19 cellular contexts compared by ENCODE assay signal in the genomic region with DNA sequence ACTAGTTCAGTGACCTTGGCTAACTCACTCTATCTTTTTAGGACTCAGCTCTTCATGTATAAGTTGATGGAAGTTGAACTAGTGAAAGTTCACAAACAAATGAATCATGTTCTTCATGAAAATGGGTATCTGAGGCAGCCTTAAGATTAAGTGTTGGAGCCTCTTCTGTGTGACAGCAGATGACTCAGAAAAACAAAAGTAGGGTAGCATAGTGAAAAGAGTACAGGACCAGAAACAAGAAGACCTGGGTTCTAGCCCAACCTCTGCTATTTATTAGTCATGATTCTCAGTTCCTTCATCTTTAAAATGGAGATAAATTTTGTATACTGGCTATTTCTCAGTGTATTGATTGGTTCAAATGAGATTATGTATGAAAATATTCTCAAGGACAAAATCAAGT.
DNase-seq lines count a peak whose midpoint lies in the region; ATAC-seq and TF ChIP-seq lines count a peak whose summit lies in the region.
"Had no signal": no experiment of that assay in that cellular context is flagged by ENCODE, and none has a peak within 500 bp of the region (broad histone marks: within the 10 kb centered on the region; RNA-seq: fewer than 3 reads in every experiment).

No MANE protein-coding gene starts in this region.

- H3K36me3 Mint-ChIP-seq in activated T-cell treated with anti-CD3 and anti-CD28 coated beads, Interleukin-2, amount 50 U/mL, for 72 hours (ENCODE audit: insufficient read depth in 2 of 2), result peaks cover 5 to 8% of the 10 kb centered on the region in 2 donors
- H3K36me3 Mint-ChIP-seq in activated T-helper 17 cell treated with anti-CD3 and anti-CD28 coated beads, Interleukin-2, amount 50 U/mL, for 72 hours (ENCODE audit: low read depth), result no peaks in the 10 kb centered on the region
- peaks cover 8 to 22% of the 10 kb centered on the region in 2 donors for H3K36me3 Mint-ChIP-seq in stimulated activated naive B cell treated with anti-CD40 and anti-IgM and Interleukin-4, amounts not matched to agents 10 μg/mL and 1 μg/mL and 100 μg/mL, for 72 hours
- H3K36me3 Mint-ChIP-seq: CD8-positive, alpha-beta T cell had no signal

- TF ChIP-seq CTCF in foreskin keratinocyte (conservative IDR thresholded peaks at IDR 0.05), result no peak

- H3K4me1 Mint-ChIP-seq in activated T-cell treated with anti-CD3 and anti-CD28 coated beads, Interleukin-2, amount 50 U/mL, for 72 hours (ENCODE audit: low read depth), result peaks cover 27% of the 10 kb centered on the region
- no peaks in the 10 kb centered on the region for H3K4me1 Mint-ChIP-seq in activated T-helper 17 cell treated with anti-CD3 and anti-CD28 coated beads, Interleukin-2, amount 50 U/mL, for 72 hours
- H3K4me1 Mint-ChIP-seq in stimulated activated naive B cell treated with anti-CD40 and anti-IgM and Interleukin-4, amounts not matched to agents 10 μg/mL and 1 μg/mL and 100 μg/mL, for 72 hours, result peaks cover 6 to 16% of the 10 kb centered on the region in 2 donors

- H3K4me1 ChIP-seq in foreskin keratinocyte, result no peaks in the 10 kb centered on the region

- no peak overlapping the region for H3K27ac Mint-ChIP-seq in activated T-cell treated with anti-CD3 and anti-CD28 coated beads, Interleukin-2, amount 50 U/mL, for 72 hours
- H3K27ac Mint-ChIP-seq in activated T-helper 17 cell treated with anti-CD3 and anti-CD28 coated beads, Interleukin-2, amount 50 U/mL, for 72 hours, result no peak overlapping the region
- no peak overlapping the region for H3K27ac Mint-ChIP-seq in stimulated activated naive B cell treated with anti-CD40 and anti-IgM and Interleukin-4, amounts not matched to agents 10 μg/mL and 1 μg/mL and 100 μg/mL, for 72 hours
- H3K27ac Mint-ChIP-seq: CD8-positive, alpha-beta T cell had no signal

- peak; percentile 84 to 92 for ATAC-seq in activated T-cell treated with anti-CD3 and anti-CD28 coated beads, Interleukin-2, amount 50 U/mL, for 72 hours (replicated peaks in 1 of 2)
- peak; percentile 63 for ATAC-seq in HG02870 (IDR thresholded peaks at IDR 0.05; ENCODE audit: unreplicated experiment)
- ATAC-seq in activated T-helper 17 cell treated with anti-CD3 and anti-CD28 coated beads, Interleukin-2, amount 50 U/mL, for 72 hours (replicated peaks), result peak; percentile 65
- ATAC-seq in stimulated activated naive B cell treated with anti-CD40 and anti-IgM and Interleukin-4, amounts not matched to agents 10 μg/mL and 1 μg/mL and 100 μg/mL, for 72 hours (replicated peaks), result peak; percentile 66 to 70
- no peak for ATAC-seq in foreskin keratinocyte
- ATAC-seq: CD8-positive, alpha-beta T cell; Panc1 had no signal

- no peak for DNase-seq in activated T-cell treated with anti-CD3 and anti-CD28 coated beads, Interleukin-2, amount 50 U/mL, for 72 hours
- no peak for DNase-seq in activated T-cell treated with anti-CD3 and anti-CD28 coated beads, Interleukin-2, amount 50 U/mL, for 1 hour
- DNase-seq in stimulated activated naive B cell treated with anti-CD40 and anti-IgM and Interleukin-4, amounts not matched to agents 10 μg/mL and 1 μg/mL and 100 μg/mL, for 72 hours, result no peak
- no peak for DNase-seq in foreskin keratinocyte
- no peak for DNase-seq in stimulated activated CD4-positive, alpha-beta T cell treated with anti-CD3 and anti-CD28 coated beads, Interleukin-2, amount 100 ng/mL, for 24 hours
- DNase-seq: ACHN; CD8-positive, alpha-beta T cell; NCI-H1105; NCI-H146; NCI-H2029; NCI-H345; NCI-H524; NCI-H774; SIG-M5 had no signal

- no peak overlapping the region for H3K4me3 Mint-ChIP-seq in activated T-cell treated with anti-CD3 and anti-CD28 coated beads, Interleukin-2, amount 50 U/mL, for 72 hours
- no peak overlapping the region for H3K4me3 Mint-ChIP-seq in activated T-helper 17 cell treated with anti-CD3 and anti-CD28 coated beads, Interleukin-2, amount 50 U/mL, for 72 hours
- no peak overlapping the region for H3K4me3 Mint-ChIP-seq in stimulated activated naive B cell treated with anti-CD40 and anti-IgM and Interleukin-4, amounts not matched to agents 10 μg/mL and 1 μg/mL and 100 μg/mL, for 72 hours
- H3K4me3 Mint-ChIP-seq: CD8-positive, alpha-beta T cell had no signal

- H3K9me3 Mint-ChIP-seq in activated T-cell treated with anti-CD3 and anti-CD28 coated beads, Interleukin-2, amount 50 U/mL, for 72 hours, result peaks cover 0 to 1% of the 10 kb centered on the region in 2 donors
- H3K9me3 Mint-ChIP-seq in activated T-helper 17 cell treated with anti-CD3 and anti-CD28 coated beads, Interleukin-2, amount 50 U/mL, for 72 hours, result no peaks in the 10 kb centered on the region
- H3K9me3 Mint-ChIP-seq in stimulated activated naive B cell treated with anti-CD40 and anti-IgM and Interleukin-4, amounts not matched to agents 10 μg/mL and 1 μg/mL and 100 μg/mL, for 72 hours, result peaks cover 0 to 2% of the 10 kb centered on the region in 2 donors

- H3K27me3 Mint-ChIP-seq in activated T-cell treated with anti-CD3 and anti-CD28 coated beads, Interleukin-2, amount 50 U/mL, for 72 hours (ENCODE audit: low read depth), result no peaks in the 10 kb centered on the region
- no peaks in the 10 kb centered on the region for H3K27me3 Mint-ChIP-seq in activated T-helper 17 cell treated with anti-CD3 and anti-CD28 coated beads, Interleukin-2, amount 50 U/mL, for 72 hours
- H3K27me3 Mint-ChIP-seq in stimulated activated naive B cell treated with anti-CD40 and anti-IgM and Interleukin-4, amounts not matched to agents 10 μg/mL and 1 μg/mL and 100 μg/mL, for 72 hours, result no peaks in the 10 kb centered on the region

- no peaks in the 10 kb centered on the region for H3K27me3 ChIP-seq in foreskin keratinocyte
- H3K27me3 ChIP-seq: BLaER1 had no signal

- H3K27ac ChIP-seq in foreskin keratinocyte, result no peak overlapping the region
- H3K27ac ChIP-seq: BLaER1, KMS-11 had no signal
